15 cellular contexts compared by ENCODE assay signal in genomic region chr17:41542786-41543185, GRCh38. TPM values are rescaled to one million over a fixed set of nuclear protein-coding genes. Genes with fewer than 3 reads are reported as not detected.
"Had no signal": no experiment of that assay in that cellular context is flagged by ENCODE, and none has a peak within 500 bp of the region (broad histone marks: within the 10 kb centered on the region; RNA-seq: fewer than 3 reads in every experiment).

No MANE protein-coding gene starts in this region.

RNA-seq across cellular contexts. Expression of gene KRT19, which starts 14.7 kb away (rescaled TPM):
- total RNA-seq: myocyte had no signal

RNA-seq across cellular contexts. Expression of gene KRT15, which starts 24.1 kb away (rescaled TPM):
- total RNA-seq: gastrocnemius medialis, mesenteric fat pad, myocyte had no signal

RNA-seq across cellular contexts. Expression of gene KRT9, which starts 29.1 kb away (rescaled TPM):
- total RNA-seq: dermis microvascular lymphatic vessel endothelial cell, endodermal cell, gastrocnemius medialis, glomerular endothelial cell, heart right ventricle, kidney epithelial cell, left cardiac atrium, left lung, left ventricle myocardium superior, lower lobe of right lung, lung microvascular endothelial cell, mesenteric fat pad, mesothelial cell of epicardium, mucosa of descending colon, myocyte had no signal

RNA-seq across cellular contexts. Expression of gene KRT13, which starts 37.4 kb away (rescaled TPM):
- total RNA-seq: dermis microvascular lymphatic vessel endothelial cell, endodermal cell, gastrocnemius medialis, glomerular endothelial cell, heart right ventricle, kidney epithelial cell, left cardiac atrium, left ventricle myocardium superior, lung microvascular endothelial cell, mesenteric fat pad, myocyte had no signal

RNA-seq across cellular contexts. Expression of gene KRT14, which starts 43.9 kb away (rescaled TPM):
- total RNA-seq: dermis microvascular lymphatic vessel endothelial cell, endodermal cell, gastrocnemius medialis, glomerular endothelial cell, heart right ventricle, kidney epithelial cell, left ventricle myocardium superior, lower lobe of right lung, lung microvascular endothelial cell, mesothelial cell of epicardium, myocyte had no signal
